In genomic region chr22:46774456-46775363, GRCh38 we compare ENCODE assay signal across 8 cellular contexts. TPM values are rescaled to one million over a fixed set of nuclear protein-coding genes. Genes with fewer than 3 reads are reported as not detected.
DNase-seq lines count a peak whose midpoint lies in the region; ATAC-seq and TF ChIP-seq lines count a peak whose summit lies in the region.

No MANE protein-coding gene starts in this region.

- H2AFZ ChIP-seq in MM.1S (ENCODE audit: low read length) = no peak overlapping the region

- H3K27ac Mint-ChIP-seq in CD14-positive monocyte (peak overlapping the region; percentile 95 to 98 (median 97)), endothelial cell (ENCODE audit: unreplicated experiment) (no peak overlapping the region)

- no peak for DNase-seq in CD14-positive monocyte (ENCODE audit: low spot score)
- DNase-seq in MM.1S = no peak
- DNase-seq in dorsolateral prefrontal cortex = peak in 1 of 10 donors; percentile 37
- DNase-seq in A172 (ENCODE audit: low spot score) = no peak
- DNase-seq in endothelial cell (ENCODE audit: low spot score) = no peak
- no peak for DNase-seq in ascending aorta (ENCODE audit: low spot score in 2 of 2)

- peak overlapping the region; percentile 64 to 77 for H3K4me3 Mint-ChIP-seq in CD14-positive monocyte
- no peak overlapping the region for H3K4me3 Mint-ChIP-seq in endothelial cell (ENCODE audit: unreplicated experiment)

- intact Hi-C loops in CD14-positive monocyte (cut with micrococcal nuclease) = loop anchor here in 1 of 2 donors (5.0 kb wide), 1 partner anchor 37 kb away; the partner anchor contains the start of gene CERK
- intact Hi-C loops in dorsolateral prefrontal cortex (cut with DNase I) = no loop called here
- intact Hi-C loops in ascending aorta (cut with DNase I) = no loop called here

- H3K4me1 ChIP-seq in MM.1S (ENCODE audit: low read length) = peaks cover 10% of the 10 kb centered on the region; the same call in 1 of the 2 replicates
- H3K4me1 ChIP-seq in skeletal muscle satellite cell (ENCODE audit: control insufficient read depth, insufficient read depth, low read length) = peaks cover 18% of the 10 kb centered on the region
- H3K4me1 ChIP-seq in ascending aorta = peaks cover 0 to 2% of the 10 kb centered on the region in 2 donors

- no peaks in the 10 kb centered on the region for H3F3A ChIP-seq in MM.1S (ENCODE audit: insufficient read depth, low read length)

- peaks cover 4% of the 10 kb centered on the region; the same call in 1 of the 2 replicates for H4K20me1 ChIP-seq in MM.1S (ENCODE audit: insufficient read depth, low read length)

- H3K9me3 ChIP-seq in MM.1S (replicated peaks; ENCODE audit: insufficient read depth, low read length) = no peaks in the 10 kb centered on the region
- H3K9me3 ChIP-seq in skeletal muscle satellite cell (replicated peaks; ENCODE audit: low read length) = no peaks in the 10 kb centered on the region
- H3K9me3 ChIP-seq in ascending aorta = no peaks in the 10 kb centered on the region

- no peaks in the 10 kb centered on the region for H3K27me3 ChIP-seq in MM.1S (replicated peaks; ENCODE audit: insufficient read depth, low read length)
- H3K27me3 ChIP-seq in dorsolateral prefrontal cortex = no peaks in the 10 kb centered on the region
- no peaks in the 10 kb centered on the region for H3K27me3 ChIP-seq in skeletal muscle satellite cell (ENCODE audit: control insufficient read depth, insufficient read depth, low read length)
- no peaks in the 10 kb centered on the region for H3K27me3 ChIP-seq in ascending aorta

- peaks cover 0 to 3% (median 0%) of the 10 kb centered on the region in 7 donors for H3K9me3 Mint-ChIP-seq in CD14-positive monocyte
- no peaks in the 10 kb centered on the region for H3K9me3 Mint-ChIP-seq in endothelial cell (ENCODE audit: unreplicated experiment)

- H3K9me2 ChIP-seq in MM.1S (replicated peaks; ENCODE audit: insufficient read depth, low read length) = no peaks in the 10 kb centered on the region

- TF ChIP-seq CTCF in CD14-positive monocyte (IDR thresholded peaks at IDR 0.05) (no peak), MM.1S (IDR thresholded peaks at IDR 0.05; ENCODE audit: low read length) (no peak), dorsolateral prefrontal cortex (IDR thresholded peaks at IDR 0.05 in 54 of 56, conservative IDR thresholded peaks at IDR 0.05 in 2 of 56; ENCODE audit: low read depth in 1 of 56, partially characterized antibody in 56 of 56) (no peak), endothelial cell (IDR thresholded peaks at IDR 0.05; ENCODE audit: unreplicated experiment) (no peak), ascending aorta (IDR thresholded peaks at IDR 0.05) (no peak)

- H3K27me3 Mint-ChIP-seq in CD14-positive monocyte (ENCODE audit: low read depth in 3 of 3) (peaks cover 0 to 3% (median 1%) of the 10 kb centered on the region in 3 donors), endothelial cell (ENCODE audit: unreplicated experiment) (peaks cover 4% of the 10 kb centered on the region)

- H3K9ac ChIP-seq in MM.1S (ENCODE audit: low read length) (no peak overlapping the region), skeletal muscle satellite cell (ENCODE audit: low read depth, low read length) (peak overlapping the region; percentile 61)

- H3K4me3 ChIP-seq in MM.1S (ENCODE audit: low read length) = no peak overlapping the region
- peak overlapping the region in 1 of 59 donors; percentile 5 for H3K4me3 ChIP-seq in dorsolateral prefrontal cortex
- H3K4me3 ChIP-seq in skeletal muscle satellite cell (ENCODE audit: low read length) = no peak overlapping the region
- H3K4me3 ChIP-seq in ascending aorta = no peak overlapping the region

- no peaks in the 10 kb centered on the region for H3K36me3 ChIP-seq in MM.1S (replicated peaks; ENCODE audit: insufficient read depth, low read length)
- peaks cover 3% of the 10 kb centered on the region for H3K36me3 ChIP-seq in skeletal muscle satellite cell (ENCODE audit: insufficient read depth, low read length)
- H3K36me3 ChIP-seq in ascending aorta = no peaks in the 10 kb centered on the region

- peaks cover 77% of the 10 kb centered on the region for H3K4me1 Mint-ChIP-seq in CD14-positive monocyte
- H3K4me1 Mint-ChIP-seq in endothelial cell (ENCODE audit: unreplicated experiment) = peaks cover 17% of the 10 kb centered on the region

- peak; percentile 41 for ATAC-seq in GM19452 (IDR thresholded peaks at IDR 0.05; ENCODE audit: unreplicated experiment)

- peaks cover 76% of the 10 kb centered on the region for H3K79me2 ChIP-seq in MM.1S (ENCODE audit: low read length)

- H3K4me2 ChIP-seq in MM.1S (ENCODE audit: low read depth, low read length) (no peak overlapping the region), skeletal muscle satellite cell (ENCODE audit: low read length) (no peak overlapping the region)

- peak overlapping the region; percentile 72; the same call in 1 of the 2 replicates for H3K27ac ChIP-seq in MM.1S (ENCODE audit: low read length)
- peak overlapping the region in 50 of 59 donors; percentile 1 to 87 (median 64) for H3K27ac ChIP-seq in dorsolateral prefrontal cortex
- peak overlapping the region in 1 of 2 donors; percentile 53 for H3K27ac ChIP-seq in ascending aorta

- H3K36me3 Mint-ChIP-seq in CD14-positive monocyte (peaks cover 27 to 47% of the 10 kb centered on the region in 2 donors), endothelial cell (ENCODE audit: low read depth, unreplicated experiment) (peaks cover 6% of the 10 kb centered on the region)

RNA-seq across cellular contexts. Expression of gene TBC1D22A, which starts 12.3 kb away (rescaled TPM):
- 10 to 100 TPM; 25.9 to 29.5 TPM for polyA plus RNA-seq in CD14-positive monocyte
- total RNA-seq in dorsolateral prefrontal cortex (10 to 100 TPM; 20.0 to 36.0 (median 27.2) TPM), endothelial cell (ENCODE audit: unreplicated experiment) (25.3 TPM), ascending aorta (87.8 TPM)
- 10.7 and 12.2 TPM in 2 replicates for total RNA-seq in skeletal muscle satellite cell (2012; rRNA removed)
- total RNA-seq in A172 (2014; rRNA removed; shearing (Covaris generic)) = 7.3 and 7.9 TPM in 2 replicates

RNA-seq across cellular contexts. Expression of gene CERK, which starts 36.7 kb away (rescaled TPM):
- 10 to 100 TPM; 22.4 to 24.5 TPM for polyA plus RNA-seq in CD14-positive monocyte
- 10 to 100 TPM; 24.8 to 72.6 (median 52.4) TPM for total RNA-seq in dorsolateral prefrontal cortex
- 22.1 and 26.4 TPM in 2 replicates for total RNA-seq in skeletal muscle satellite cell (2012; rRNA removed)
- total RNA-seq in A172 (2014; rRNA removed; shearing (Covaris generic)) = 33.8 and 34.9 TPM in 2 replicates
- total RNA-seq in endothelial cell (ENCODE audit: unreplicated experiment) = 57.7 TPM
- total RNA-seq in ascending aorta = 27.5 TPM
